In genomic region chrX:55451626-55451989, GRCh38 we compare ENCODE assay signal across 7 cellular contexts. TPM values are rescaled to one million over a fixed set of nuclear protein-coding genes. Genes with fewer than 3 reads are reported as not detected.
DNase-seq lines count a peak whose midpoint lies in the region; ATAC-seq and TF ChIP-seq lines count a peak whose summit lies in the region.

No MANE protein-coding gene starts in this region.

- DNase-seq in astrocyte of the cerebellum (ENCODE audit: low read depth) (no peak), right lobe of liver (no peak), type B pancreatic cell (ENCODE audit: extremely low spot score, unreplicated experiment) (no peak), ureter (ENCODE audit: low spot score) (no peak), posterior cingulate gyrus (no peak)

- H3K27ac ChIP-seq in right lobe of liver, result peak overlapping the region in 2 of 3 donors; percentile 21 to 71

- H3K4me3 Mint-ChIP-seq in type B pancreatic cell, result peak overlapping the region; percentile 95

- peak overlapping the region; percentile 88 for H3K27ac Mint-ChIP-seq in type B pancreatic cell

- no peaks in the 10 kb centered on the region for H3K4me1 Mint-ChIP-seq in type B pancreatic cell (ENCODE audit: unreplicated experiment)

- no peaks in the 10 kb centered on the region for H3K9me3 Mint-ChIP-seq in type B pancreatic cell

- 26% methylated on average over 11 of the region's 11 CpGs for WGBS in right lobe of liver (ENCODE audit: insufficient coverage, low coverage, low lambda C conversion rate, missing lambda C conversion rate)

- peaks cover 6% of the 10 kb centered on the region for H3K27me3 Mint-ChIP-seq in type B pancreatic cell

- intact Hi-C loops in right lobe of liver (cut with DNase I) (no loop called here), posterior cingulate gyrus (cut with DNase I) (no loop called here)

- TF ChIP-seq POLR2A in right lobe of liver (IDR thresholded peaks at IDR 0.05), result no peak

- H3K27me3 ChIP-seq in right lobe of liver, result no peaks in the 10 kb centered on the region

- no peaks in the 10 kb centered on the region for H3K9me3 ChIP-seq in right lobe of liver

- no peak for TF ChIP-seq CTCF in astrocyte of the cerebellum (IDR thresholded peaks at IDR 0.05; ENCODE audit: low read depth, low read length, missing control alignments)
- no peak for TF ChIP-seq CTCF in right lobe of liver (IDR thresholded peaks at IDR 0.05)
- TF ChIP-seq CTCF in type B pancreatic cell (conservative IDR thresholded peaks at IDR 0.05), result no peak

- H3K4me1 ChIP-seq in right lobe of liver, result no peaks in the 10 kb centered on the region

- H3K36me3 Mint-ChIP-seq in type B pancreatic cell, result no peaks in the 10 kb centered on the region

- ATAC-seq in GM19372 (IDR thresholded peaks at IDR 0.05; ENCODE audit: low read depth, unreplicated experiment) (peak; percentile 21), HG03108 (IDR thresholded peaks at IDR 0.05; ENCODE audit: unreplicated experiment) (peak; percentile 24), right lobe of liver (peak; percentile 51 to 57 (median 54))

- H3K36me3 ChIP-seq in right lobe of liver, result no peaks in the 10 kb centered on the region

- in situ Hi-C loops in astrocyte of the cerebellum (cut with HindIII; ENCODE audit: low sequenced_read_pairs), result no loop called here

- H3K4me3 ChIP-seq in astrocyte of the cerebellum (ENCODE audit: low read depth, low read length) (peak overlapping the region; percentile 66), right lobe of liver (peak overlapping the region; percentile 51 to 66 (median 55))

RNA-seq across cellular contexts. Expression of gene MAGEH1, which starts 0.3 kb away (rescaled TPM):
- total RNA-seq in right lobe of liver (10 to 100 TPM in 2 of 6 experiments, 1 to 10 TPM in 4; 5.8 to 16.9 (median 7.9) TPM), type B pancreatic cell (ENCODE audit: low replicate concordance) (37.7 and 38.3 TPM in 2 replicates), ureter (19.1 TPM)

RNA-seq across cellular contexts. Expression of gene USP51, which starts 38.0 kb away (rescaled TPM):
- total RNA-seq in right lobe of liver, result under 1 TPM in 5 of 6 experiments, not detected in 1; 0.31 to 0.51 (median 0.37) TPM
- 3.5 and 8.9 TPM in 2 replicates for total RNA-seq in type B pancreatic cell (ENCODE audit: low replicate concordance)
- 3.5 TPM for total RNA-seq in ureter
